9 cellular contexts compared by ENCODE assay signal in genomic region chr22:40855960-40856512, GRCh38. TPM values are rescaled to one million over a fixed set of nuclear protein-coding genes. Genes with fewer than 3 reads are reported as not detected.
DNase-seq lines count a peak whose midpoint lies in the region; ATAC-seq and TF ChIP-seq lines count a peak whose summit lies in the region.
"Had no signal": no experiment of that assay in that cellular context is flagged by ENCODE, and none has a peak within 500 bp of the region (broad histone marks: within the 10 kb centered on the region; RNA-seq: fewer than 3 reads in every experiment).

No MANE protein-coding gene starts in this region.

- H2AFZ ChIP-seq in PC-3 (ENCODE audit: low read length), result peak overlapping the region; percentile 86

- intact Hi-C loops in PC-3 (cut with micrococcal nuclease), result no loop called here
- intact Hi-C loops in gastrocnemius medialis (cut with DNase I; ENCODE audit: low total_unique reads), result loop anchor here (5.0 to 10.0 kb wide), 5 partner anchors 201 to 1351 kb away; partner anchors contain the start of genes EP300, MIEF1 and POLR3H

- H3K4me2 ChIP-seq in PC-3 (ENCODE audit: low read length), result peak overlapping the region; percentile 95

- CTCF ChIA-PET in PC-3 (lab: Charles Lee), result interaction anchor here (0.6 kb wide), 1 partner anchor 43 kb away, joined by 6 read pairs; no protein-coding TSS in a partner anchor

- TSS peak; percentile 36 for BruUV-seq in PC-3 (replicated peaks; lab: Mats Ljungman, UMichigan)

- H3K9me3 ChIP-seq in PC-3 (ENCODE audit: low read length) (no peaks in the 10 kb centered on the region), iPS-18c (ENCODE audit: control insufficient read depth, insufficient read depth, low read length) (no peaks in the 10 kb centered on the region), gastrocnemius medialis (no peaks in the 10 kb centered on the region)

- H3K27ac ChIP-seq in PC-3 (ENCODE audit: low read length) (peak overlapping the region; percentile 96), brain microvascular endothelial cell (peak overlapping the region; percentile 99), gastrocnemius medialis (peak overlapping the region; percentile 96 to 99 (median 98))

- H3K4me3 ChIP-seq in PC-3 (ENCODE audit: low read length) (peak overlapping the region; percentile 82), brain microvascular endothelial cell (ENCODE audit: low read depth, low read length) (peak overlapping the region; percentile 97), iPS-18c (ENCODE audit: insufficient read depth, low read depth, low read length) (peak overlapping the region; percentile 97), gastrocnemius medialis (peak overlapping the region; percentile 79 to 98 (median 90))

- no peaks in the 10 kb centered on the region for H3F3A ChIP-seq in PC-3 (ENCODE audit: low read length, unreplicated experiment)

- H3K9me2 ChIP-seq in PC-3 (replicated peaks; ENCODE audit: low read length), result no peaks in the 10 kb centered on the region

- peaks cover 94% of the 10 kb centered on the region for H3K79me2 ChIP-seq in PC-3 (ENCODE audit: low read length)

- H3K27me3 ChIP-seq in PC-3 (ENCODE audit: low read length) (no peaks in the 10 kb centered on the region), brain microvascular endothelial cell (replicated peaks) (no peaks in the 10 kb centered on the region), gastrocnemius medialis (no peaks in the 10 kb centered on the region)

- no peak for TF ChIP-seq POLR2A in gastrocnemius medialis (IDR thresholded peaks at IDR 0.05)

- H3K4me1 ChIP-seq in PC-3 (ENCODE audit: insufficient read depth, low read length) (peaks cover 33% of the 10 kb centered on the region), gastrocnemius medialis (peaks cover 49 to 61% of the 10 kb centered on the region in 2 donors)

- no peak for TF ChIP-seq CTCF in GM13977 (IDR thresholded peaks at IDR 0.05; ENCODE audit: extremely low read depth, insufficient read depth, missing control alignments)
- no peak for TF ChIP-seq CTCF in PC-3 (conservative IDR thresholded peaks at IDR 0.05; ENCODE audit: low read depth, low read length)
- no peak for TF ChIP-seq CTCF in brain microvascular endothelial cell (IDR thresholded peaks at IDR 0.05; ENCODE audit: low read depth, low read length, missing control alignments)
- TF ChIP-seq CTCF in gastrocnemius medialis (IDR thresholded peaks at IDR 0.05 in 4 of 5, conservative IDR thresholded peaks at IDR 0.05 in 1 of 5), result no peak

- in situ Hi-C loops in GM13977 (cut with MboI; ENCODE audit: low pct_unique_long_range_greater_than_20kb, low sequenced_read_pairs, unreplicated experiment) (no loop called here), brain microvascular endothelial cell (cut with HindIII; ENCODE audit: low pct_ligation_motif_present, low sequenced_read_pairs) (no loop called here), gastrocnemius medialis (cut with MboI; ENCODE audit: low sequenced_read_pairs in 4 of 4) (no loop called here)

- DNase-seq in AML-193 (lab: John Stamatoyannopoulos, UW) (peak; percentile 18 to 23), GM13977 (ENCODE audit: low spot score) (peak; percentile 7), PC-3 (no peak), brain microvascular endothelial cell (peak; percentile 23), gastrocnemius medialis (peak; percentile 5 to 28), NCI-H2029 treated with DMSO at 0.1 percent for 48 hours (lab: John Stamatoyannopoulos, UW) (no peak)

- peaks cover 21% of the 10 kb centered on the region; the same call in 1 of the 2 replicates for H4K20me1 ChIP-seq in PC-3 (ENCODE audit: low read length)

- peaks cover 4% of the 10 kb centered on the region; the same call in 1 of the 2 replicates for H3K36me3 ChIP-seq in PC-3 (ENCODE audit: low read depth, low read length)
- H3K36me3 ChIP-seq in brain microvascular endothelial cell (replicated peaks), result no peaks in the 10 kb centered on the region
- no peaks in the 10 kb centered on the region for H3K36me3 ChIP-seq in gastrocnemius medialis

- H3K9ac ChIP-seq in PC-3 (ENCODE audit: low read length), result peak overlapping the region; percentile 98

- POLR2A ChIA-PET in PC-3 (lab: Charles Lee; ENCODE audit: unreplicated experiment), result interaction anchor here (0.5 to 0.6 kb wide), 2 partner anchors 15 to 165 kb away, joined by 4 to 34 read pairs; no protein-coding TSS in a partner anchor

- peak; percentile 17 for ATAC-seq in HG02943 (IDR thresholded peaks at IDR 0.05; ENCODE audit: low read depth, unreplicated experiment)
- ATAC-seq in PC-3, result peak; percentile 25
- peak; percentile 23 to 35 for ATAC-seq in gastrocnemius medialis

RNA-seq across cellular contexts. Expression of gene ST13, which starts 0.4 kb away (rescaled TPM):
- total RNA-seq in PC-3 (2014; rRNA removed), result 136 and 143 TPM in 2 replicates
- 100 to 1,000 TPM; 122 to 265 (median 197) TPM for total RNA-seq in gastrocnemius medialis

RNA-seq across cellular contexts. Expression of gene XPNPEP3, which starts 0.9 kb away (rescaled TPM):
- total RNA-seq in PC-3 (2014; rRNA removed), result 7.9 and 8.5 TPM in 2 replicates
- 10 to 100 TPM in 1 of 4 donors, 1 to 10 TPM in 3; 3.6 to 12.4 (median 7.4) TPM for total RNA-seq in gastrocnemius medialis

RNA-seq across cellular contexts. Expression of gene DNAJB7, which starts 5.9 kb away (rescaled TPM):
- not detected in 2 replicates for total RNA-seq in PC-3 (2014; rRNA removed)
- not detected for total RNA-seq in gastrocnemius medialis
- total RNA-seq: T-helper 2 cell treated with Interferon-gamma antibody and Interleukin-4, amounts not matched to agents 100 ng/mL and 5 ng/mL, for 36 hours had no signal

RNA-seq across cellular contexts. Expression of gene SLC25A17, which starts 36.9 kb away (rescaled TPM):
- total RNA-seq in PC-3 (2014; rRNA removed), result 18.3 and 24.7 TPM in 2 replicates
- total RNA-seq in gastrocnemius medialis, result 10 to 100 TPM in 1 of 4 donors, 1 to 10 TPM in 3; 2.6 to 12.2 (median 3.8) TPM

Comparison
In these comparisons a context has a peak if more than half of its experiments do, and no peak if none do; other contexts are left out.
1. DNase-seq: peak in AML-193 (2 of 2), GM13977 (single experiment), brain microvascular endothelial cell (single experiment) and gastrocnemius medialis (2 of 2); none in PC-3 (single experiment) and NCI-H2029 treated with DMSO at 0.1 percent for 48 hours (single experiment).
2. Peak in every context shown above with its lines, with median percentiles within 50 percentile points of each other: ATAC-seq, H3K27ac ChIP-seq and H3K4me3 ChIP-seq.